ENCODE assay signal across 8 cellular contexts in the genomic region with DNA sequence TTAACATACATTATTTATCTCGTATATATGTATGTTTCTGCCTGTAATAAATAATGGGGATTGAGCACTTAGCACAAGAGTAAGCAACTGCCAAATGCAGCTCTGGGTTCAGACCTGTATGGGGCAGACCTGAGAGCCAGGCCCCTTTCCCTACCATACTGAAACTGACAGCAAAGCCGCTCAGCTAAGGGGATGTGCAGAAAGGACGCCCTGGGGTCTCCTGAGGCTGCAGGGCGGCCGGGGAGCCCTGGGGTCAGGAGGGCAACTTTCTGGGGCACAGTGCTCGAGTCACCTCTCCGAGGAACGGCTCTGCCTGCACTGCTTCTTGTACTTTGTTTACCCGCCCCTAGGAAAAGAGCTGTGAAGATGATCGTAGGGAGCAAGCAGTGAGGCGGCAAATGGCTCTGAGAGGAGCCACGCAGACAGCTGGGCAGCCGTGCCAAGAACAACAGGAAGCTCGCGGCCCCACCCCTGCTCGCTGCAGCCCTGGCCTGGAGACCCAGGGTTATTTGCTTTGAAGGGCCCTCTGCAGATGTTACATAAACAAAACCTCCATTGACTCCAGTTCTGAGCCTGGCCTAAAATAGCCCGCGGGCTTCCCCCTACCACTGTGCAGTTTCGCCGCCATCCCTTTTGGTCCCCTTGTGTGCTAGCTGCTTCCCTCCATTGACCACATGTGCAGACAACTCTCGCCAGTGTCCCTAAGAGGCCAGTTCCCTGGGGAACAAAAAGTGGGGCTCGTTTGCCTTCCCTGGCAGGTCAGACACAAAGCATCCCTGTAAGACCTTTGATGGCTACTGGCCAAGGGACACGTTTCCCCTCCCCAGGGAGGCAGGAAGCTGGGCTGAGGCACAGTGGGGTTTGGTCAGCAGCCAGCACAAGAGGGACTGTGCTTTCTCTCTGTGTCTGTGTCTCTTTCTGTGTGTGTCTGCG.
DNase-seq lines count a peak whose midpoint lies in the region; ATAC-seq, FAIRE-seq and TF ChIP-seq lines count a peak whose summit lies in the region.

No MANE protein-coding gene starts in this region.

- H3K27ac Mint-ChIP-seq in activated CD8-positive, alpha-beta T cell treated with anti-CD3 and anti-CD28 coated beads, Interleukin-2, amount 10 ng/mL, durations not matched to agents 7 days and 5 days: peak overlapping the region; percentile 13

- H3K36me3 ChIP-seq in pancreas: no peaks in the 10 kb centered on the region
- H3K36me3 ChIP-seq in WERI-Rb-1: no peaks in the 10 kb centered on the region

- 32 to 34% methylated on average over 24 of the region's 24 CpGs for WGBS in pancreas, 2 donors

- peak in 13 of 14 donors; percentile 6 to 74 (median 44) for DNase-seq in C1 segment of cervical spinal cord (lab: John Stamatoyannopoulos, UW)
- peak; percentile 88 to 93 for DNase-seq in NCI-H2081 (lab: John Stamatoyannopoulos, UW)
- peak; percentile 22 for DNase-seq in activated CD8-positive, alpha-beta T cell treated with anti-CD3 and anti-CD28 coated beads, Interleukin-2, amount 10 ng/mL, durations not matched to agents 7 days and 5 days
- DNase-seq in head of caudate nucleus: peak; percentile 19 to 79 (median 53)
- DNase-seq in pancreas: peak; percentile 31 to 67 (median 46)
- DNase-seq in WERI-Rb-1: no peak

- H3K36me3 Mint-ChIP-seq in activated CD8-positive, alpha-beta T cell treated with anti-CD3 and anti-CD28 coated beads, Interleukin-2, amount 10 ng/mL, durations not matched to agents 7 days and 5 days (ENCODE audit: low read depth): no peaks in the 10 kb centered on the region

- peaks cover 11% of the 10 kb centered on the region for H3K4me1 Mint-ChIP-seq in activated CD8-positive, alpha-beta T cell treated with anti-CD3 and anti-CD28 coated beads, Interleukin-2, amount 10 ng/mL, durations not matched to agents 7 days and 5 days (ENCODE audit: low read depth)

- FAIRE-seq in pancreas (lab: Jason Lieb, UNC): no peak

- H3K4me3 ChIP-seq in pancreas (peak overlapping the region in 2 of 4 donors; percentile 1 to 28), WERI-Rb-1 (ENCODE audit: low read depth, low read length) (no peak overlapping the region)

- CTCF ChIA-PET in activated CD8-positive, alpha-beta T cell treated with anti-CD3 and anti-CD28 coated beads, Interleukin-2, amount 10 ng/mL, durations not matched to agents 7 days and 5 days (lab: Charles Lee): no interaction called here

- POLR2A ChIA-PET in activated CD8-positive, alpha-beta T cell treated with anti-CD3 and anti-CD28 coated beads, Interleukin-2, amount 10 ng/mL, durations not matched to agents 7 days and 5 days (lab: Charles Lee): no interaction called here

- H3K27ac ChIP-seq in pancreas: peak overlapping the region in 2 of 4 donors; percentile 33 to 65
- H3K27ac ChIP-seq in WERI-Rb-1: no peak overlapping the region

- no peak for TF ChIP-seq CTCF in pancreas (IDR thresholded peaks at IDR 0.05)
- no peak for TF ChIP-seq CTCF in WERI-Rb-1 (IDR thresholded peaks at IDR 0.05; ENCODE audit: low read depth, low read length)

- intact Hi-C loops in head of caudate nucleus (cut with DNase I) (no loop called here), pancreas (cut with DNase I) (no loop called here)

- ATAC-seq in GM18870 (IDR thresholded peaks at IDR 0.05; ENCODE audit: unreplicated experiment) (peak; percentile 74), HG03039 (IDR thresholded peaks at IDR 0.05; ENCODE audit: unreplicated experiment) (peak; percentile 67), pancreas (peak; percentile 73 to 90 (median 87))
- peak; percentile 42 for ATAC-seq in activated CD8-positive, alpha-beta T cell treated with anti-CD3 and anti-CD28 coated beads, Interleukin-2, amount 10 ng/mL, durations not matched to agents 7 days and 5 days

- H3K9me3 ChIP-seq in pancreas: no peaks in the 10 kb centered on the region
- no peaks in the 10 kb centered on the region for H3K9me3 ChIP-seq in WERI-Rb-1 (ENCODE audit: severe bottlenecking)

- peaks cover 0 to 2% (median 0%) of the 10 kb centered on the region in 3 donors for H3K4me1 ChIP-seq in pancreas

- peaks cover 4% of the 10 kb centered on the region for H3K27me3 Mint-ChIP-seq in activated CD8-positive, alpha-beta T cell treated with anti-CD3 and anti-CD28 coated beads, Interleukin-2, amount 10 ng/mL, durations not matched to agents 7 days and 5 days (ENCODE audit: low read depth)

- H3K9me3 Mint-ChIP-seq in activated CD8-positive, alpha-beta T cell treated with anti-CD3 and anti-CD28 coated beads, Interleukin-2, amount 10 ng/mL, durations not matched to agents 7 days and 5 days (ENCODE audit: insufficient read depth): no peaks in the 10 kb centered on the region

- peak overlapping the region; percentile 29 for H3K4me3 Mint-ChIP-seq in activated CD8-positive, alpha-beta T cell treated with anti-CD3 and anti-CD28 coated beads, Interleukin-2, amount 10 ng/mL, durations not matched to agents 7 days and 5 days

- H3K27me3 ChIP-seq in pancreas: no peaks in the 10 kb centered on the region
- H3K27me3 ChIP-seq in WERI-Rb-1 (ENCODE audit: insufficient read depth, low read depth, severe bottlenecking): peaks cover 83% of the 10 kb centered on the region
